In genomic region chr16:27498916-27499658, GRCh38 we compare ENCODE assay signal across 1 cellular context.
TF ChIP-seq lines count a peak whose summit lies in the region.

No MANE protein-coding gene starts in this region.

TF ChIP-seq in SK-N-SH, 30 proteins besides CTCF, POLR2A, EP300 and RAD21 (continued from another document):
- no peak for TF ChIP-seq CHD2 (IDR thresholded peaks at IDR 0.05; ENCODE audit: low read length, partially characterized antibody)
- no peak for TF ChIP-seq MAX (IDR thresholded peaks at IDR 0.05; ENCODE audit: low read depth)
- no peak for TF ChIP-seq MXI1 (IDR thresholded peaks at IDR 0.05; ENCODE audit: low read depth, low read length)
- TF ChIP-seq RCOR1 (IDR thresholded peaks at IDR 0.05; ENCODE audit: low read length) = no peak
- no peak for TF ChIP-seq ELF1 (IDR thresholded peaks at IDR 0.05)
- TF ChIP-seq FOSL2 (IDR thresholded peaks at IDR 0.05; ENCODE audit: borderline replicate concordance, low read depth) = no peak
- no peak for TF ChIP-seq SMC3 (IDR thresholded peaks at IDR 0.05; ENCODE audit: low read depth, low read length)
- no peak for TF ChIP-seq NFIC (IDR thresholded peaks at IDR 0.05; ENCODE audit: borderline replicate concordance)
- TF ChIP-seq GABPA (IDR thresholded peaks at IDR 0.05; ENCODE audit: low read depth) = no peak
- no peak for TF ChIP-seq POLR2AphosphoS5 (IDR thresholded peaks at IDR 0.05; ENCODE audit: low read depth, low read length)
